In the genomic region with DNA sequence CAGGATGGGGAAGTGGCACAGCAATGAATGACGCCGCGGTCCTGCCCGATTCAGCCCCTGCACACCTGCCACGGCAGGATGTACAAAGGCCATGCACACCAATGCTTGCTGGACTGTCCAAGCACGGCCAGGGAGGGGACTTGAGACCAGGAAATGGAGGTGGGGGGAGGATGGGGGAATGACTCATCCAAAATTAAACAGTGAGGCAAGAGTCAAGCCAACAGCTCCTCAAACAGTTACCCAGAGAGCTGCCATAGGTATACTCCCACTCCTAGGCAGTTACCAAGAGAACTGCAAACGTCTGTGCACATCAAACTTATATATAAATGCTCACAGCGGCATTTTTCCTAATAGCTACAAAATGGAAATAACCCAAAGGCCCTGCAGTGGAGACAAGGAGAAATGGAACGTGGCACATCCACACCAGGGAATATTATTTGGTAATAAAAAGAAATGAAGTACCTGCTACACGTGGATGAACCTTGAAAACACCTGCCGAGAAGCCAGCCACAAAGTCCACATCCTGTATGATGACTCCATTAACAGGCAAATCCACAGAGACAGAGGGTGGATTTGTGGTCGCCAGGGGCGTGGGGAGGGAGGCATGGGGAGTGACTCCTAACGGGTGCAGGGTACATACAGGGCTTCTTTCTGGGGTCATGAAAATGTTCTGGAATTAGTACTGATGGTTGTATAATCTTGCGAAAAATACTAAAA, we compare ENCODE assay signal across 1 cellular context.
A peak's percentile ranks its signal among the peaks of the same experiment; 100 is the strongest.
TF ChIP-seq lines count a peak whose summit lies in the region.

No MANE protein-coding gene starts in this region.

TF ChIP-seq in K562, 482 proteins besides CTCF, POLR2A, EP300 and RAD21 (continued from another document and continues in another):
- no peak for TF ChIP-seq CHCHD3 (CRISPR knock-in tag; IDR thresholded peaks at IDR 0.05)
- TF ChIP-seq, protein P1, sequence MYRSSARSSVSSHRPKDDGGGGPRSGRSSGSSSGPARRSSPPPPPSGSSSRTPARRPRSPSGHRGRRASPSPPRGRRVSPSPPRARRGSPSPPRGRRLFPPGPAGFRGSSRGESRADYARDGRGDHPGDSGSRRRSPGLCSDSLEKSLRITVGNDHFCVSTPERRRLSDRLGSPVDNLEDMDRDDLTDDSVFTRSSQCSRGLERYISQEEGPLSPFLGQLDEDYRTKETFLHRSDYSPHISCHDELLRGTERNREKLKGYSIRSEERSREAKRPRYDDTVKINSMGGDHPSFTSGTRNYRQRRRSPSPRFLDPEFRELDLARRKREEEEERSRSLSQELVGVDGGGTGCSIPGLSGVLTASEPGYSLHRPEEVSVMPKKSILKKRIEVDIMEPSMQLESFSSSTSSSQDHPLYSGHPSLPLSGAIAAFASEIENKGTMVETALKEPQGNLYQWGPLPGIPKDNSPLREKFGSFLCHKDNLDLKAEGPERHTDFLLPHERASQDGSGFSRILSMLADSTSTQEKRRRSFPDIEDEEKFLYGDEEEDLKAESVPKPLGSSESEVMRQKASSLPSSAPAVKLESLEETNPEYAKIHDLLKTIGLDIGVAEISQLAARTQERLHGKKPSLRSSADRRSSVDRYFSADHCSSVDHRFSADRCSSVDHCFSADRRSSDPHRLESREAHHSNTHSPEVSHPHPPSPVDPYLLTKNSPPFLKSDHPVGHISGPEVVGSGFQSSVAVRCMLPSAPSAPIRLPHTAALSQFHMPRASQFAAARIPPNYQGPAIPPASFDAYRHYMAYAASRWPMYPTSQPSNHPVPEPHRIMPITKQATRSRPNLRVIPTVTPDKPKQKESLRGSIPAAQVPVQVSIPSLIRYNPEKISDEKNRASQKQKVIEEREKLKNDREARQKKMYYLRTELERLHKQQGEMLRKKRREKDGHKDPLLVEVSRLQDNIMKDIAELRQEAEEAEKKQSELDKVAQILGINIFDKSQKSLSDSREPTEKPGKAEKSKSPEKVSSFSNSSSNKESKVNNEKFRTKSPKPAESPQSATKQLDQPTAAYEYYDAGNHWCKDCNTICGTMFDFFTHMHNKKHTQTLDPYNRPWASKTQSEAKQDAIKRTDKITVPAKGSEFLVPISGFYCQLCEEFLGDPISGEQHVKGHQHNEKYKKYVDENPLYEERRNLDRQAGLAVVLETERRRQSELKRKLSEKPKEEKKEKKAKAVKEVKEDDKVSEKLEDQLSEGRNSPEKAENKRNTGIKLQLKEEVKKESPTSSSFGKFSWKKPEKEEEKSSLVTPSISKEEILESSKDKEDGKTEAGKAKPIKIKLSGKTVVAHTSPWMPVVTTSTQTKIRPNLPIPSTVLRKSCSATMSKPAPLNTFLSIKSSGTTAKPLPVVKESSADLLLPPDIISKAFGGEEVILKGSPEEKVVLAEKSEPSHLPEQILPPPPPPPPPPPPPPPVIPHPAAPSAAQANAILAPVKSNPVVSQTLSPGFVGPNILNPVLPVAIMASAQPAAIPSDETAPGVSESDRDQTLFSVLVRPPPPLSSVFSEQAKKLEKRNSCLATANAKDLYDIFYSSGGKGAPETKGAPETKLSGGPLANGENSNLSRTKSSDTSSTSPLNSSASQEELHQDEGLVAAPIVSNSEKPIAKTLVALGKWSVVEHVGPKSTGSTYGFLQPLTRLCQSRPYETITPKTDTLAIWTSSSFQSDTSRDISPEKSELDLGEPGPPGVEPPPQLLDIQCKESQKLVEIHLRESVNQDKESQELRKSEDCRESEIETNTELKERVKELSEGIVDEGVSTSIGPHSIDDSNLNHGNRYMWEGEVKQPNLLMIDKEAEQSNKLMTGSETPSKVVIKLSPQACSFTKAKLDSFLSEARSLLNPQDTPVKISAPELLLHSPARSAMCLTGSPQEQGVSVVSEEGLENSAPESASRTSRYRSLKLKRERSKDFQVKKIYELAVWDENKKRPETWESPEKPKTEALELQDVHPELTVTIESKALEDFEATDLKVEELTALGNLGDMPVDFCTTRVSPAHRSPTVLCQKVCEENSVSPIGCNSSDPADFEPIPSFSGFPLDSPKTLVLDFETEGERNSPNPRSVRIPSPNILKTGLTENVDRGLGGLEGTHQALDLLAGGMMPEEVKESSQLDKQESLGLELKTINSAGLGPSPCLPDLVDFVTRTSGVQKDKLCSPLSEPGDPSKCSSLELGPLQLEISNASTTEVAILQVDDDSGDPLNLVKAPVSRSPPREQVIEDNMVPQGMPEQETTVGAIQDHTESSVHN (IDR thresholded peaks at IDR 0.05; ENCODE audit: borderline replicate concordance in 1 of 2, low read depth in 1 of 2) = no peak
- no peak for TF ChIP-seq NR2C2 (CRISPR knock-in tag; IDR thresholded peaks at IDR 0.05)
- TF ChIP-seq NR2C2 (tag; IDR thresholded peaks at IDR 0.05) = peak; percentile 56
- no peak for TF ChIP-seq PTTG1 (tag; IDR thresholded peaks at IDR 0.05; ENCODE audit: low read depth)
- TF ChIP-seq LEF1 (IDR thresholded peaks at IDR 0.05) = peak; percentile 71
- TF ChIP-seq, protein P2, sequence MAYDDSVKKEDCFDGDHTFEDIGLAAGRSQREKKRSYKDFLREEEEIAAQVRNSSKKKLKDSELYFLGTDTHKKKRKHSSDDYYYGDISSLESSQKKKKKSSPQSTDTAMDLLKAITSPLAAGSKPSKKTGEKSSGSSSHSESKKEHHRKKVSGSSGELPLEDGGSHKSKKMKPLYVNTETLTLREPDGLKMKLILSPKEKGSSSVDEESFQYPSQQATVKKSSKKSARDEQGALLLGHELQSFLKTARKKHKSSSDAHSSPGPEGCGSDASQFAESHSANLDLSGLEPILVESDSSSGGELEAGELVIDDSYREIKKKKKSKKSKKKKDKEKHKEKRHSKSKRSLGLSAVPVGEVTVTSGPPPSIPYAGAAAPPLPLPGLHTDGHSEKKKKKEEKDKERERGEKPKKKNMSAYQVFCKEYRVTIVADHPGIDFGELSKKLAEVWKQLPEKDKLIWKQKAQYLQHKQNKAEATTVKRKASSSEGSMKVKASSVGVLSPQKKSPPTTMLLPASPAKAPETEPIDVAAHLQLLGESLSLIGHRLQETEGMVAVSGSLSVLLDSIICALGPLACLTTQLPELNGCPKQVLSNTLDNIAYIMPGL (CRISPR knock-in tag; IDR thresholded peaks at IDR 0.05) = no peak
- no peak for TF ChIP-seq POLR2AphosphoS5 (IDR thresholded peaks at IDR 0.05; ENCODE audit: control insufficient read depth, insufficient read depth, low read depth, low read length)
- TF ChIP-seq, protein P3, sequence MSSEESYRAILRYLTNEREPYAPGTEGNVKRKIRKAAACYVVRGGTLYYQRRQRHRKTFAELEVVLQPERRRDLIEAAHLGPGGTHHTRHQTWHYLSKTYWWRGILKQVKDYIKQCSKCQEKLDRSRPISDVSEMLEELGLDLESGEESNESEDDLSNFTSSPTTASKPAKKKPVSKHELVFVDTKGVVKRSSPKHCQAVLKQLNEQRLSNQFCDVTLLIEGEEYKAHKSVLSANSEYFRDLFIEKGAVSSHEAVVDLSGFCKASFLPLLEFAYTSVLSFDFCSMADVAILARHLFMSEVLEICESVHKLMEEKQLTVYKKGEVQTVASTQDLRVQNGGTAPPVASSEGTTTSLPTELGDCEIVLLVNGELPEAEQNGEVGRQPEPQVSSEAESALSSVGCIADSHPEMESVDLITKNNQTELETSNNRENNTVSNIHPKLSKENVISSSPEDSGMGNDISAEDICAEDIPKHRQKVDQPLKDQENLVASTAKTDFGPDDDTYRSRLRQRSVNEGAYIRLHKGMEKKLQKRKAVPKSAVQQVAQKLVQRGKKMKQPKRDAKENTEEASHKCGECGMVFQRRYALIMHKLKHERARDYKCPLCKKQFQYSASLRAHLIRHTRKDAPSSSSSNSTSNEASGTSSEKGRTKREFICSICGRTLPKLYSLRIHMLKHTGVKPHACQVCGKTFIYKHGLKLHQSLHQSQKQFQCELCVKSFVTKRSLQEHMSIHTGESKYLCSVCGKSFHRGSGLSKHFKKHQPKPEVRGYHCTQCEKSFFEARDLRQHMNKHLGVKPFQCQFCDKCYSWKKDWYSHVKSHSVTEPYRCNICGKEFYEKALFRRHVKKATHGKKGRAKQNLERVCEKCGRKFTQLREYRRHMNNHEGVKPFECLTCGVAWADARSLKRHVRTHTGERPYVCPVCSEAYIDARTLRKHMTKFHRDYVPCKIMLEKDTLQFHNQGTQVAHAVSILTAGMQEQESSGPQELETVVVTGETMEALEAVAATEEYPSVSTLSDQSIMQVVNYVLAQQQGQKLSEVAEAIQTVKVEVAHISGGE (CRISPR knock-in tag; IDR thresholded peaks at IDR 0.05) = peak in 1 of 3 experiments; percentile 70; a peak in 1 of 6 replicates
- TF ChIP-seq MCM7 (IDR thresholded peaks at IDR 0.05) = no peak
- peak; percentile 78; the same call in 1 of the 2 replicates for TF ChIP-seq ZNF584 (CRISPR knock-in tag; IDR thresholded peaks at IDR 0.05; ENCODE audit: low read depth)
- TF ChIP-seq ELF1 (tag; IDR thresholded peaks at IDR 0.05) = peak; percentile 85
- no peak for TF ChIP-seq RHOXF2B (CRISPR knock-in tag; conservative IDR thresholded peaks at IDR 0.05)
- TF ChIP-seq, protein P4, sequence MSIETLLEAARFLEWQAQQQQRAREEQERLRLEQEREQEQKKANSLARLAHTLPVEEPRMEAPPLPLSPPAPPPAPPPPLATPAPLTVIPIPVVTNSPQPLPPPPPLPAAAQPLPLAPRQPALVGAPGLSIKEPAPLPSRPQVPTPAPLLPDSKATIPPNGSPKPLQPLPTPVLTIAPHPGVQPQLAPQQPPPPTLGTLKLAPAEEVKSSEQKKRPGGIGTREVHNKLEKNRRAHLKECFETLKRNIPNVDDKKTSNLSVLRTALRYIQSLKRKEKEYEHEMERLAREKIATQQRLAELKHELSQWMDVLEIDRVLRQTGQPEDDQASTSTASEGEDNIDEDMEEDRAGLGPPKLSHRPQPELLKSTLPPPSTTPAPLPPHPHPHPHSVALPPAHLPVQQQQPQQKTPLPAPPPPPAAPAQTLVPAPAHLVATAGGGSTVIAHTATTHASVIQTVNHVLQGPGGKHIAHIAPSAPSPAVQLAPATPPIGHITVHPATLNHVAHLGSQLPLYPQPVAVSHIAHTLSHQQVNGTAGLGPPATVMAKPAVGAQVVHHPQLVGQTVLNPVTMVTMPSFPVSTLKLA (conservative IDR thresholded peaks at IDR 0.05) = peak in 1 of 2 experiments; percentile 24; a peak in 2 of 4 replicates
- peak; percentile 58; the same call in 1 of the 2 replicates for TF ChIP-seq CTBP1 (IDR thresholded peaks at IDR 0.05; ENCODE audit: borderline replicate concordance)
- no peak for TF ChIP-seq ERF (CRISPR knock-in tag; IDR thresholded peaks at IDR 0.05)
- no peak for TF ChIP-seq ZNF197 (CRISPR knock-in tag; IDR thresholded peaks at IDR 0.05; ENCODE audit: low read depth)
- no peak for TF ChIP-seq STAG1 (CRISPR knock-in tag; IDR thresholded peaks at IDR 0.05; ENCODE audit: borderline replicate concordance)
- TF ChIP-seq HMG20B (CRISPR knock-in tag; IDR thresholded peaks at IDR 0.05) = no peak
- TF ChIP-seq CBX2 (IDR thresholded peaks at IDR 0.05; ENCODE audit: insufficient read depth, low read length, poor library complexity, severe bottlenecking) = no peak
- TF ChIP-seq PHF20 (IDR thresholded peaks at IDR 0.05; ENCODE audit: partially characterized antibody) = peak; percentile 36
- no peak for TF ChIP-seq ZNF445 (CRISPR knock-in tag; IDR thresholded peaks at IDR 0.05; ENCODE audit: low read depth)
- TF ChIP-seq STAT5A (IDR thresholded peaks at IDR 0.05; ENCODE audit: borderline replicate concordance, low read length) = no peak
- peak; percentile 91 for TF ChIP-seq CEBPB (tag; IDR thresholded peaks at IDR 0.05)
- no peak for TF ChIP-seq ZNF77 (CRISPR knock-in tag; IDR thresholded peaks at IDR 0.05)
- peak; percentile 55 for TF ChIP-seq EGR1 (conservative IDR thresholded peaks at IDR 0.05)
- TF ChIP-seq, protein P5, sequence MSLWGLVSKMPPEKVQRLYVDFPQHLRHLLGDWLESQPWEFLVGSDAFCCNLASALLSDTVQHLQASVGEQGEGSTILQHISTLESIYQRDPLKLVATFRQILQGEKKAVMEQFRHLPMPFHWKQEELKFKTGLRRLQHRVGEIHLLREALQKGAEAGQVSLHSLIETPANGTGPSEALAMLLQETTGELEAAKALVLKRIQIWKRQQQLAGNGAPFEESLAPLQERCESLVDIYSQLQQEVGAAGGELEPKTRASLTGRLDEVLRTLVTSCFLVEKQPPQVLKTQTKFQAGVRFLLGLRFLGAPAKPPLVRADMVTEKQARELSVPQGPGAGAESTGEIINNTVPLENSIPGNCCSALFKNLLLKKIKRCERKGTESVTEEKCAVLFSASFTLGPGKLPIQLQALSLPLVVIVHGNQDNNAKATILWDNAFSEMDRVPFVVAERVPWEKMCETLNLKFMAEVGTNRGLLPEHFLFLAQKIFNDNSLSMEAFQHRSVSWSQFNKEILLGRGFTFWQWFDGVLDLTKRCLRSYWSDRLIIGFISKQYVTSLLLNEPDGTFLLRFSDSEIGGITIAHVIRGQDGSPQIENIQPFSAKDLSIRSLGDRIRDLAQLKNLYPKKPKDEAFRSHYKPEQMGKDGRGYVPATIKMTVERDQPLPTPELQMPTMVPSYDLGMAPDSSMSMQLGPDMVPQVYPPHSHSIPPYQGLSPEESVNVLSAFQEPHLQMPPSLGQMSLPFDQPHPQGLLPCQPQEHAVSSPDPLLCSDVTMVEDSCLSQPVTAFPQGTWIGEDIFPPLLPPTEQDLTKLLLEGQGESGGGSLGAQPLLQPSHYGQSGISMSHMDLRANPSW (CRISPR knock-in tag; IDR thresholded peaks at IDR 0.05) = no peak
- TF ChIP-seq SNRNP70 (optimal IDR thresholded peaks at IDR 0.05; ENCODE audit: low read depth, low read length) = no peak
- TF ChIP-seq, protein P6, sequence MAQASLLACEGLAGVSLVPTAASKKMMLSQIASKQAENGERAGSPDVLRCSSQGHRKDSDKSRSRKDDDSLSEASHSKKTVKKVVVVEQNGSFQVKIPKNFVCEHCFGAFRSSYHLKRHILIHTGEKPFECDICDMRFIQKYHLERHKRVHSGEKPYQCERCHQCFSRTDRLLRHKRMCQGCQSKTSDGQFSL (CRISPR knock-in tag; IDR thresholded peaks at IDR 0.05) = no peak
- TF ChIP-seq, protein P6 (tag; IDR thresholded peaks at IDR 0.05) = no peak
- peak in 1 of 2 experiments; percentile 34; a peak in 1 of 4 replicates for TF ChIP-seq NRF1 (conservative IDR thresholded peaks at IDR 0.05 in 1 of 2, IDR thresholded peaks at IDR 0.05 in 1 of 2)
- TF ChIP-seq, protein P7, sequence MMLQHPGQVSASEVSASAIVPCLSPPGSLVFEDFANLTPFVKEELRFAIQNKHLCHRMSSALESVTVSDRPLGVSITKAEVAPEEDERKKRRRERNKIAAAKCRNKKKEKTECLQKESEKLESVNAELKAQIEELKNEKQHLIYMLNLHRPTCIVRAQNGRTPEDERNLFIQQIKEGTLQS (IDR thresholded peaks at IDR 0.05) = peak; percentile 98
- TF ChIP-seq, protein P7 (CRISPR knock-in tag; conservative IDR thresholded peaks at IDR 0.05) = peak; percentile 61; the same call in 1 of the 2 replicates
- peak; percentile 67; the same call in 1 of the 2 replicates for TF ChIP-seq ZNF766 (CRISPR knock-in tag; conservative IDR thresholded peaks at IDR 0.05)
- peak; percentile 56; the same call in 1 of the 2 replicates for TF ChIP-seq RFX1 (IDR thresholded peaks at IDR 0.05)
- TF ChIP-seq ZNF212 (CRISPR knock-in tag; IDR thresholded peaks at IDR 0.05) = no peak
- no peak for TF ChIP-seq PTBP1 (IDR thresholded peaks at IDR 0.05; ENCODE audit: low read depth, low read length)
- peak in 1 of 2 experiments; percentile 27; a peak in 3 of 4 replicates for TF ChIP-seq MAZ (CRISPR knock-in tag; conservative IDR thresholded peaks at IDR 0.05 in 1 of 2, IDR thresholded peaks at IDR 0.05 in 1 of 2)
- 0 out of 2 replicates have a peak, but pooled peaks have one; percentile 13 for TF ChIP-seq SPI1 (IDR thresholded peaks at IDR 0.05; ENCODE audit: borderline replicate concordance, low read depth, low read length)
- TF ChIP-seq ZNF551 (CRISPR knock-in tag; IDR thresholded peaks at IDR 0.05) = no peak
- no peak for TF ChIP-seq ZNF561 (CRISPR knock-in tag; conservative IDR thresholded peaks at IDR 0.05)
